Comparison of ENCODE assay signal across 8 cellular contexts in the genomic region with DNA sequence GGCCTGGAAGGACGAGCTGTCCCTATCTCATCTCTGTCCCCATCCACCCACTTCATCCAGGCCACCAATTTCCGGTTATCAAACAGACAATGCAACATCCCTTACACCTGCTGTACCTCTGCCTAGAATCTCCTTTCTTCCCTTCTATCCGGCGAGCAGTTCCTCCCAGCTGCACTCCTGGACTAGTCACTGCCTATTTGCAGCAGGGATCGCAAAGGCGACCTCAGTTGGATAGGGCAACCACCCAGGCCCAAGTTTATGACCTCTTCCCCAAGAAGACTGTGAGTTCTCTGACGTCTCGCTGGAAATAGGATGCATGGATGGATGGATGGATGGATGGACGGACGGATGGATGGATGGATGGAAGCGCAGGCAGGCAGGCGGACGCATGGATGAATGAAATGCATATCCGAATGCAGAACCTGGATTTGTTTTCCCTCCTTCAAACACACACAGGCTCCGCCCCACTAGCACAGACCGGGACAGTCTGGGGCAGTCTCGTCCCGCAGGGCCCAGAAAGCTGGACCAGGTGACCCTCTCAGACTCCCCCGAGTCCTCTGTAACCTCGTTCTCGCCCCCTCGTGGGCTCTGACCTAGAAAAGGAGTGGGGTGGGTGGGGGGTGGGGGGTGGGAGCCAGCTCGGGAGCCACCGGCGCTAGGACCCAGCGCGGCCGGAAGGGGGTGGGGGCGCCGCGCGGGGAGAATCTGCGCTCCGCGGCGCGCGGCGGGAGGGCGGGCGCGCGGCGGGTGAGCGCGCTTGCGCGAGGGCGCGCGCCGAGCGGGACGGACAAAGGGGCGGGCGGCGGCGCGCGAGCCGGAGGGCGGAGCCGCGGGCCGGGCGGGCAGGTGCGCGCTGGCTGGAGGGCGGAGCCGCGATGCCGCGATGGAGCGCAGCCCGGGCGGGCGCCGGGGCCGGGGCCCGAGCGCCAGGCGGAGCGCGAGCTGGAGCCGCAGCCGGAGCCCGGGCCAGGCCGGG.
DNase-seq lines count a peak whose midpoint lies in the region; ATAC-seq lines count a peak whose summit lies in the region.

A gene (plus strand): TSS at position 875 of the 976 bp plus-strand sequence. CDS start 24,867 bp downstream, outside the sequence.

- peak; percentile 67 for DNase-seq in NK-92 treated with Interleukin-12 subunit alpha and Interleukin-12 subunit beta, amount 100 ng/mL, for 24 hours (lab: John Stamatoyannopoulos, UW)
- DNase-seq in NK-92 (lab: John Stamatoyannopoulos, UW; ENCODE audit: unreplicated experiment): no peak
- peak; percentile 93 for DNase-seq in NCI-H2227 treated with DMSO at 0.1 percent for 48 hours (lab: John Stamatoyannopoulos, UW)
- peak; percentile 57 for DNase-seq in activated CD4-positive, CD25-positive, alpha-beta regulatory T cell treated with anti-CD3 and anti-CD28 coated beads, Interleukin-2, amount 50 U/mL, for 16 hours (ENCODE audit: low read depth, low spot score)
- peak; percentile 85 for DNase-seq in central memory CD4-positive, alpha-beta T cell
- peak; percentile 61 for DNase-seq in kidney glomerular epithelial cell (lab: John Stamatoyannopoulos, UW)
- DNase-seq in stimulated activated CD4-positive, alpha-beta T cell treated with anti-CD3 and anti-CD28 coated beads, Interleukin-1b, Interleukin-23, amount 100 ng/mL, for 1 hour (ENCODE audit: low read depth in 2 of 2): peak; percentile 64 to 68

- ATAC-seq in HG03108 (IDR thresholded peaks at IDR 0.05; ENCODE audit: unreplicated experiment): peak; percentile 88
